1 cellular context compared by ENCODE assay signal in the genomic region with DNA sequence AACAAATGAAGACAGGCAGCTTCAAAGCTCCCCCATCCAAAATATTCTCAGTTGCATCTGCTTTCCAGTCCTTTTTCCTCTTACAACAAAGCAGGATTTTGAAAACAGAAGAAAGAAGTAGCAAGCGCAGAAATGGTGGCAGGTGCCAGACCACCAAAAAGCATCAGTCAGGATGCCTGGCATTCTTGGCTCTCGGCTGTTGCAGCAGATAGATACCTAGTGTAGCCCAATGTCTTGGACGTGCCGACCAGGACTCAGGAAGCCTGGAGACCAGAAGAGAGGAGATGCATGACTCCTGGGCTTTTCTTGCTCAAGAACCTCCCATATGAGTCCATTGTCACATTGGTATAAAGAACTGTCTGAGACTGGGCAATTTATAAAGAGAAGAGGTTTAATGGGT.
TF ChIP-seq lines count a peak whose summit lies in the region.

No MANE protein-coding gene starts in this region.

TF ChIP-seq in GM23338, 12 proteins besides CTCF, POLR2A, EP300 and RAD21:
- TF ChIP-seq, protein P1, sequence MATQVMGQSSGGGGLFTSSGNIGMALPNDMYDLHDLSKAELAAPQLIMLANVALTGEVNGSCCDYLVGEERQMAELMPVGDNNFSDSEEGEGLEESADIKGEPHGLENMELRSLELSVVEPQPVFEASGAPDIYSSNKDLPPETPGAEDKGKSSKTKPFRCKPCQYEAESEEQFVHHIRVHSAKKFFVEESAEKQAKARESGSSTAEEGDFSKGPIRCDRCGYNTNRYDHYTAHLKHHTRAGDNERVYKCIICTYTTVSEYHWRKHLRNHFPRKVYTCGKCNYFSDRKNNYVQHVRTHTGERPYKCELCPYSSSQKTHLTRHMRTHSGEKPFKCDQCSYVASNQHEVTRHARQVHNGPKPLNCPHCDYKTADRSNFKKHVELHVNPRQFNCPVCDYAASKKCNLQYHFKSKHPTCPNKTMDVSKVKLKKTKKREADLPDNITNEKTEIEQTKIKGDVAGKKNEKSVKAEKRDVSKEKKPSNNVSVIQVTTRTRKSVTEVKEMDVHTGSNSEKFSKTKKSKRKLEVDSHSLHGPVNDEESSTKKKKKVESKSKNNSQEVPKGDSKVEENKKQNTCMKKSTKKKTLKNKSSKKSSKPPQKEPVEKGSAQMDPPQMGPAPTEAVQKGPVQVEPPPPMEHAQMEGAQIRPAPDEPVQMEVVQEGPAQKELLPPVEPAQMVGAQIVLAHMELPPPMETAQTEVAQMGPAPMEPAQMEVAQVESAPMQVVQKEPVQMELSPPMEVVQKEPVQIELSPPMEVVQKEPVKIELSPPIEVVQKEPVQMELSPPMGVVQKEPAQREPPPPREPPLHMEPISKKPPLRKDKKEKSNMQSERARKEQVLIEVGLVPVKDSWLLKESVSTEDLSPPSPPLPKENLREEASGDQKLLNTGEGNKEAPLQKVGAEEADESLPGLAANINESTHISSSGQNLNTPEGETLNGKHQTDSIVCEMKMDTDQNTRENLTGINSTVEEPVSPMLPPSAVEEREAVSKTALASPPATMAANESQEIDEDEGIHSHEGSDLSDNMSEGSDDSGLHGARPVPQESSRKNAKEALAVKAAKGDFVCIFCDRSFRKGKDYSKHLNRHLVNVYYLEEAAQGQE (IDR thresholded peaks at IDR 0.05; ENCODE audit: unreplicated experiment) = no peak
- TF ChIP-seq, protein P2, sequence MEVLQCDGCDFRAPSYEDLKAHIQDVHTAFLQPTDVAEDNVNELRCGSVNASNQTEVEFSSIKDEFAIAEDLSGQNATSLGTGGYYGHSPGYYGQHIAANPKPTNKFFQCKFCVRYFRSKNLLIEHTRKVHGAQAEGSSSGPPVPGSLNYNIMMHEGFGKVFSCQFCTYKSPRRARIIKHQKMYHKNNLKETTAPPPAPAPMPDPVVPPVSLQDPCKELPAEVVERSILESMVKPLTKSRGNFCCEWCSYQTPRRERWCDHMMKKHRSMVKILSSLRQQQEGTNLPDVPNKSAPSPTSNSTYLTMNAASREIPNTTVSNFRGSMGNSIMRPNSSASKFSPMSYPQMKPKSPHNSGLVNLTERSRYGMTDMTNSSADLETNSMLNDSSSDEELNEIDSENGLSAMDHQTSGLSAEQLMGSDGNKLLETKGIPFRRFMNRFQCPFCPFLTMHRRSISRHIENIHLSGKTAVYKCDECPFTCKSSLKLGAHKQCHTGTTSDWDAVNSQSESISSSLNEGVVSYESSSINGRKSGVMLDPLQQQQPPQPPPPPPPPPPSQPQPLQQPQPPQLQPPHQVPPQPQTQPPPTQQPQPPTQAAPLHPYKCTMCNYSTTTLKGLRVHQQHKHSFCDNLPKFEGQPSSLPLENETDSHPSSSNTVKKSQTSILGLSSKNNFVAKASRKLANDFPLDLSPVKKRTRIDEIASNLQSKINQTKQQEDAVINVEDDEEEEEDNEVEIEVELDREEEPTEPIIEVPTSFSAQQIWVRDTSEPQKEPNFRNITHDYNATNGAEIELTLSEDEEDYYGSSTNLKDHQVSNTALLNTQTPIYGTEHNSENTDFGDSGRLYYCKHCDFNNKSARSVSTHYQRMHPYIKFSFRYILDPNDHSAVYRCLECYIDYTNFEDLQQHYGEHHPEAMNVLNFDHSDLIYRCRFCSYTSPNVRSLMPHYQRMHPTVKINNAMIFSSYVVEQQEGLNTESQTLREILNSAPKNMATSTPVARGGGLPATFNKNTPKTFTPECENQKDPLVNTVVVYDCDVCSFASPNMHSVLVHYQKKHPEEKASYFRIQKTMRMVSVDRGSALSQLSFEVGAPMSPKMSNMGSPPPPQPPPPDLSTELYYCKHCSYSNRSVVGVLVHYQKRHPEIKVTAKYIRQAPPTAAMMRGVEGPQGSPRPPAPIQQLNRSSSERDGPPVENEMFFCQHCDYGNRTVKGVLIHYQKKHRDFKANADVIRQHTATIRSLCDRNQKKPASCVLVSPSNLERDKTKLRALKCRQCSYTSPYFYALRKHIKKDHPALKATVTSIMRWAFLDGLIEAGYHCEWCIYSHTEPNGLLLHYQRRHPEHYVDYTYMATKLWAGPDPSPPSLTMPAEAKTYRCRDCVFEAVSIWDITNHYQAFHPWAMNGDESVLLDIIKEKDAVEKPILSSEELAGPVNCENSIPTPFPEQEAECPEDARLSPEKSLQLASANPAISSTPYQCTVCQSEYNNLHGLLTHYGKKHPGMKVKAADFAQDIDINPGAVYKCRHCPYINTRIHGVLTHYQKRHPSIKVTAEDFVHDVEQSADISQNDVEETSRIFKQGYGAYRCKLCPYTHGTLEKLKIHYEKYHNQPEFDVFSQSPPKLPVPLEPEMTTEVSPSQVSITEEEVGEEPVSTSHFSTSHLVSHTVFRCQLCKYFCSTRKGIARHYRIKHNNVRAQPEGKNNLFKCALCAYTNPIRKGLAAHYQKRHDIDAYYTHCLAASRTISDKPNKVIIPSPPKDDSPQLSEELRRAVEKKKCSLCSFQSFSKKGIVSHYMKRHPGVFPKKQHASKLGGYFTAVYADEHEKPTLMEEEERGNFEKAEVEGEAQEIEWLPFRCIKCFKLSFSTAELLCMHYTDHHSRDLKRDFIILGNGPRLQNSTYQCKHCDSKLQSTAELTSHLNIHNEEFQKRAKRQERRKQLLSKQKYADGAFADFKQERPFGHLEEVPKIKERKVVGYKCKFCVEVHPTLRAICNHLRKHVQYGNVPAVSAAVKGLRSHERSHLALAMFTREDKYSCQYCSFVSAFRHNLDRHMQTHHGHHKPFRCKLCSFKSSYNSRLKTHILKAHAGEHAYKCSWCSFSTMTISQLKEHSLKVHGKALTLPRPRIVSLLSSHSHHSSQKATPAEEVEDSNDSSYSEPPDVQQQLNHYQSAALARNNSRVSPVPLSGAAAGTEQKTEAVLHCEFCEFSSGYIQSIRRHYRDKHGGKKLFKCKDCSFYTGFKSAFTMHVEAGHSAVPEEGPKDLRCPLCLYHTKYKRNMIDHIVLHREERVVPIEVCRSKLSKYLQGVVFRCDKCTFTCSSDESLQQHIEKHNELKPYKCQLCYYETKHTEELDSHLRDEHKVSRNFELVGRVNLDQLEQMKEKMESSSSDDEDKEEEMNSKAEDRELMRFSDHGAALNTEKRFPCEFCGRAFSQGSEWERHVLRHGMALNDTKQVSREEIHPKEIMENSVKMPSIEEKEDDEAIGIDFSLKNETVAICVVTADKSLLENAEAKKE (CRISPR knock-in tag; IDR thresholded peaks at IDR 0.05) = no peak
- TF ChIP-seq, protein P3, sequence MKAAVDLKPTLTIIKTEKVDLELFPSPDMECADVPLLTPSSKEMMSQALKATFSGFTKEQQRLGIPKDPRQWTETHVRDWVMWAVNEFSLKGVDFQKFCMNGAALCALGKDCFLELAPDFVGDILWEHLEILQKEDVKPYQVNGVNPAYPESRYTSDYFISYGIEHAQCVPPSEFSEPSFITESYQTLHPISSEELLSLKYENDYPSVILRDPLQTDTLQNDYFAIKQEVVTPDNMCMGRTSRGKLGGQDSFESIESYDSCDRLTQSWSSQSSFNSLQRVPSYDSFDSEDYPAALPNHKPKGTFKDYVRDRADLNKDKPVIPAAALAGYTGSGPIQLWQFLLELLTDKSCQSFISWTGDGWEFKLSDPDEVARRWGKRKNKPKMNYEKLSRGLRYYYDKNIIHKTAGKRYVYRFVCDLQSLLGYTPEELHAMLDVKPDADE (IDR thresholded peaks at IDR 0.05) = no peak
- no peak for TF ChIP-seq POLR2AphosphoS5 (IDR thresholded peaks at IDR 0.05; ENCODE audit: low read depth)
- TF ChIP-seq NANOG (IDR thresholded peaks at IDR 0.05; ENCODE audit: borderline replicate concordance) = no peak
- no peak for TF ChIP-seq EZH2phosphoT487 (IDR thresholded peaks at IDR 0.05; ENCODE audit: unreplicated experiment)
- TF ChIP-seq ZNF114 (CRISPR knock-in tag; IDR thresholded peaks at IDR 0.05) = no peak
- TF ChIP-seq JUNB (IDR thresholded peaks at IDR 0.05; ENCODE audit: unreplicated experiment) = no peak
- no peak for TF ChIP-seq CREB1 (CRISPR knock-in tag; IDR thresholded peaks at IDR 0.05; ENCODE audit: low read depth)
- no peak for TF ChIP-seq EZH2 (IDR thresholded peaks at IDR 0.05; ENCODE audit: low read depth, unreplicated experiment)
- no peak for TF ChIP-seq STAT1 (IDR thresholded peaks at IDR 0.05; ENCODE audit: unreplicated experiment)
- no peak for TF ChIP-seq ZNF331 (CRISPR knock-in tag; IDR thresholded peaks at IDR 0.05; ENCODE audit: low read depth)
